ENCODE assay signal across 7 cellular contexts in genomic region chr2:212538156-212539144, GRCh38. TPM values are rescaled to one million over a fixed set of nuclear protein-coding genes. Genes with fewer than 3 reads are reported as not detected.
DNase-seq lines count a peak whose midpoint lies in the region; ATAC-seq and TF ChIP-seq lines count a peak whose summit lies in the region.

Gene ERBB4, minus strand, starts transcription at chr2:212538802. Its CDS starts 272 bp downstream, at chr2:212538530.

- no peak for ATAC-seq in GM19463 (IDR thresholded peaks at IDR 0.05; ENCODE audit: unreplicated experiment)

- H3K27me3 Mint-ChIP-seq in endothelial cell (ENCODE audit: unreplicated experiment) = peaks cover 11% of the 10 kb centered on the region

- no peak within 1 kb of the TSS for H3K9ac ChIP-seq in mucosa of stomach (ENCODE audit: low read length)

- H3K4me3 ChIP-seq in GM12864 (ENCODE audit: low read depth, low read length) (peak within 1 kb of the TSS; percentile 50), mucosa of stomach (ENCODE audit: low read length) (peak within 1 kb of the TSS; percentile 33), urinary bladder (ENCODE audit: low read depth, low read length) (peak within 1 kb of the TSS; percentile 62)

- H3K27me3 ChIP-seq in mucosa of stomach (ENCODE audit: control insufficient read depth, insufficient read depth, low read length) = peaks cover 51% of the 10 kb centered on the region

- under 1% methylated on average over 82 of the region's 82 CpGs for WGBS in urinary bladder

- no peaks in the 10 kb centered on the region for H3K9me3 ChIP-seq in mucosa of stomach (ENCODE audit: control insufficient read depth, low read length)

- H3K9me3 Mint-ChIP-seq in endothelial cell (ENCODE audit: unreplicated experiment) = no peaks in the 10 kb centered on the region

- H3K4me1 Mint-ChIP-seq in endothelial cell (ENCODE audit: unreplicated experiment) = peaks cover 7% of the 10 kb centered on the region

- H3K36me3 ChIP-seq in mucosa of stomach (ENCODE audit: control insufficient read depth, insufficient read depth, low read length) (no peaks in the 10 kb centered on the region), urinary bladder (ENCODE audit: insufficient read depth) (no peaks in the 10 kb centered on the region)

- no peaks in the 10 kb centered on the region for H3K36me3 Mint-ChIP-seq in endothelial cell (ENCODE audit: low read depth, unreplicated experiment)

- H3K4me3 Mint-ChIP-seq in endothelial cell (ENCODE audit: unreplicated experiment) = peak within 1 kb of the TSS; percentile 87

- peaks cover 9% of the 10 kb centered on the region for H3K4me1 ChIP-seq in mucosa of stomach (ENCODE audit: control insufficient read depth, insufficient read depth, low read length)
- H3K4me1 ChIP-seq in urinary bladder (ENCODE audit: insufficient read depth) = no peaks in the 10 kb centered on the region

- H3K27ac Mint-ChIP-seq in endothelial cell (ENCODE audit: unreplicated experiment) = no peak within 1 kb of the TSS

- DNase-seq in GM12864 (ENCODE audit: low read depth) (no peak), NCI-H748 (lab: John Stamatoyannopoulos, UW; ENCODE audit: unreplicated experiment) (peak; percentile 64), endothelial cell (ENCODE audit: low spot score) (peak; percentile 18)
- DNase-seq in activated CD4-positive, CD25-positive, alpha-beta regulatory T cell treated with anti-CD3 and anti-CD28 coated beads, Interleukin-2, amount 50 U/mL, for 72 hours = no peak

- H3K27ac ChIP-seq in urinary bladder (ENCODE audit: low read depth) = no peak within 1 kb of the TSS

- no peak for TF ChIP-seq CTCF in GM12864 (IDR thresholded peaks at IDR 0.05; ENCODE audit: low read depth, low read length, missing control alignments)
- no peak for TF ChIP-seq CTCF in endothelial cell (IDR thresholded peaks at IDR 0.05; ENCODE audit: unreplicated experiment)

RNA-seq across cellular contexts. Expression of gene ERBB4, which starts in this region (rescaled TPM):
- total RNA-seq in endothelial cell (ENCODE audit: unreplicated experiment) (0.36 TPM), urinary bladder (3.2 TPM)
- polyA plus RNA-seq in urinary bladder = 0.13 TPM

Comparison
In these comparisons a context has a peak if more than half of its experiments do, and no peak if none do; other contexts are left out.
1. Peak in DNase-seq in endothelial cell; RNA of the gene not detected or under 1 TPM.